In the genomic region with DNA sequence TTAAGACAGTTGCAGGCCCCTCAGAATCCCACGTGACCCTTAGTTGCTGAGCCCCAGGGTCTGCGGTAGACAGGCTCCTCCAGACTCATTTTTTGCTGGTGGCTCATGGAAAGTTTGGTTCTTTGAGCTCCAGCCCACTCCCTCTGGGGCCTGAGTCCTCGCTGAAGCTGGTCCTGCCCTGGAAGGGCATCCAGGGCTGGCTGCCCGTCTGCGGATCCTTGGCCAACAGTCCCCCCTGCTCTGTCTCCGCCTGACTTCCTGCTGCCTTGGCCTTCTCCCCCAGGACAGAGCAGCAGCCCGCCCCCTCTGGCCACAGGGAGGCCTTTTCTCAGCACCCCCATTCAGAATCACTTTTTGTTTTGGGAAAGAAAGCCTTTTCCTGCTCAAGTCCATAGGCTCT, we compare ENCODE assay signal across 17 cellular contexts. TPM values are rescaled to one million over a fixed set of nuclear protein-coding genes. Genes with fewer than 3 reads are reported as not detected.
DNase-seq lines count a peak whose midpoint lies in the region; ATAC-seq and TF ChIP-seq lines count a peak whose summit lies in the region.
"Had no signal": no experiment of that assay in that cellular context is flagged by ENCODE, and none has a peak within 500 bp of the region (broad histone marks: within the 10 kb centered on the region; RNA-seq: fewer than 3 reads in every experiment).

No MANE protein-coding gene starts in this region.

- TF ChIP-seq POLR2A in gastrocnemius medialis (IDR thresholded peaks at IDR 0.05): no peak

- H3K4me3 ChIP-seq in astrocyte of the cerebellum (ENCODE audit: low read depth, low read length): no peak overlapping the region
- no peak overlapping the region for H3K4me3 ChIP-seq in gastrocnemius medialis
- H3K4me3 ChIP-seq: SJSA1, suprapubic skin had no signal

- H3K4me1 ChIP-seq in gastrocnemius medialis: peaks cover 0 to 7% of the 10 kb centered on the region in 2 donors
- H3K4me1 ChIP-seq: BE2C had no signal

- H3K9me3 ChIP-seq in gastrocnemius medialis: no peaks in the 10 kb centered on the region
- H3K9me3 ChIP-seq: BE2C, SJSA1, suprapubic skin had no signal

- H3K36me3 ChIP-seq in gastrocnemius medialis: no peaks in the 10 kb centered on the region
- H3K36me3 ChIP-seq: BE2C, suprapubic skin had no signal

- peak overlapping the region in 3 of 4 donors; percentile 22 to 31 (median 29) for H3K27ac ChIP-seq in gastrocnemius medialis
- H3K27ac ChIP-seq: SJSA1, suprapubic skin had no signal

- in situ Hi-C loops in astrocyte of the cerebellum (cut with HindIII; ENCODE audit: low sequenced_read_pairs) (no loop called here), gastrocnemius medialis (cut with MboI; ENCODE audit: low sequenced_read_pairs in 4 of 4) (loop anchor here in 2 of 4 donors (5.0 to 25.0 kb wide), 2 partner anchors 52 to 177 kb away; no protein-coding TSS in a partner anchor)

- no peaks in the 10 kb centered on the region for H3K27me3 ChIP-seq in gastrocnemius medialis
- H3K27me3 ChIP-seq: BE2C, SJSA1, suprapubic skin had no signal

- peak; percentile 31 for TF ChIP-seq CTCF in astrocyte of the cerebellum (IDR thresholded peaks at IDR 0.05; ENCODE audit: low read depth, low read length, missing control alignments)
- TF ChIP-seq CTCF in gastrocnemius medialis (IDR thresholded peaks at IDR 0.05 in 4 of 5, conservative IDR thresholded peaks at IDR 0.05 in 1 of 5): peak in 1 of 5 experiments; percentile 19

- intact Hi-C loops in Right ventricle myocardium superior (cut with DNase I) (no loop called here), gastrocnemius medialis (cut with DNase I; ENCODE audit: low total_unique reads) (no loop called here)

- no peak for ATAC-seq in Right ventricle myocardium superior (ENCODE audit: poor library complexity)
- ATAC-seq in gastrocnemius medialis: no peak
- ATAC-seq in GM18517 (IDR thresholded peaks at IDR 0.05; ENCODE audit: unreplicated experiment): no peak

- DNase-seq in AG20443 (ENCODE audit: low spot score) (peak; percentile 77), astrocyte of the cerebellum (ENCODE audit: low read depth) (no peak), Right ventricle myocardium superior (peak; percentile 61), gastrocnemius medialis (no peak), DMS79 treated with DMSO at 0.1 percent for 48 hours (lab: John Stamatoyannopoulos, UW) (no peak), NCI-H526 treated with DMSO at 0.1 percent for 48 hours (lab: John Stamatoyannopoulos, UW) (no peak), iPS-NIHi7 (ENCODE audit: extremely low spot score) (no peak)
- DNase-seq: activated CD8-positive, alpha-beta memory T cell treated with anti-CD3 and anti-CD28 coated beads for 24 hours; activated gamma-delta T cell; BE2C; MV-4-11; NK-92 treated with Interleukin-12 subunit alpha and Interleukin-12 subunit beta, amount 100 ng/mL, for 24 hours had no signal

RNA-seq across cellular contexts. Expression of a gene that starts 24.4 kb away (rescaled TPM):
- not detected for total RNA-seq in Right ventricle myocardium superior
- under 1 TPM in 1 of 4 donors, not detected in 3; 0.07 TPM for total RNA-seq in gastrocnemius medialis
- total RNA-seq: bronchial epithelial cell, lung microvascular endothelial cell, SJSA1, suprapubic skin had no signal

RNA-seq across cellular contexts. Expression of a gene that starts 47.7 kb away (rescaled TPM):
- total RNA-seq in Right ventricle myocardium superior (not detected), gastrocnemius medialis (1 to 10 TPM in 1 of 4 donors, not detected in 3; 1.5 TPM)
- total RNA-seq: bronchial epithelial cell, lung microvascular endothelial cell had no signal

RNA-seq across cellular contexts. Expression of a gene that starts 58.6 kb away (rescaled TPM):
- total RNA-seq in Right ventricle myocardium superior (47.0 TPM), gastrocnemius medialis (10 to 100 TPM; 27.9 to 58.4 (median 52.5) TPM)

Comparison
In these comparisons a context has a peak if more than half of its experiments do, and no peak if none do; other contexts are left out.
1. DNase-seq: peak in AG20443 (single experiment) and Right ventricle myocardium superior (single experiment); none in astrocyte of the cerebellum (single experiment), gastrocnemius medialis (0 of 2), DMS79 treated with DMSO at 0.1 percent for 48 hours (single experiment), NCI-H526 treated with DMSO at 0.1 percent for 48 hours (single experiment) and iPS-NIHi7 (single experiment).